ENCODE assay signal across 13 cellular contexts in the genomic region with DNA sequence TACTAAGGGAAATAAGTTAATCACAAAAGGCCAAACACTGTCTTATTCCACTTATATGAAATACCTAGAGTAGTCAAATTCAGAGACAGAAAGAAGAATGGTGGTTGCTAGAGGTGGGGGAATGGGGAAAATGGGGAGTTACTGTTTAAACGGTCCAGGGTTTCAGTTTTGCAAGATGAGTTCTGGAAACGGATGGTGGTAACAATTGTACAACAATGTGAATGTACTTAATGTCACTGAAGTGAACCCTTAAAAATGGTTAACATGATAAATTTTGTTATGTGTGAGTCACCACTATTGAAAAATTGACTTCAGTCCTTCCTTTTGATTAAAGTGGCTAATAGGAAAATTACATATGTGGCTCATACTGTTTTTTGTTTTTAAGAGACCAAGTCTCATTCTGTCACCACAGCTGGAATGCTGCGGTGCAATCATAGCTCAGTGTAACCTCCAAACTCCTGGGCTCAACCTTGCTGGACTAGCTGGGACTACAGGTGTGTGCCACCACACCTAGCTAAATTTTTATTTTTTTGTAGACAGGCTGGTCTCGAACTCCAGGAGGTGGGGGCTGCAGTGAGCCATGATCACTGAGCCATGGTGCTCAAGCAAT. TPM values are rescaled to one million over a fixed set of nuclear protein-coding genes. Genes with fewer than 3 reads are reported as not detected.
DNase-seq lines count a peak whose midpoint lies in the region; ATAC-seq, FAIRE-seq and TF ChIP-seq lines count a peak whose summit lies in the region.
"Had no signal": no experiment of that assay in that cellular context is flagged by ENCODE, and none has a peak within 500 bp of the region (broad histone marks: within the 10 kb centered on the region; RNA-seq: fewer than 3 reads in every experiment).

No MANE protein-coding gene starts in this region.

- peaks cover 53% of the 10 kb centered on the region for H3K4me1 ChIP-seq in CD4-positive, CD25-positive, alpha-beta regulatory T cell (ENCODE audit: control insufficient read depth, insufficient read depth, low read length, poor library complexity, severe bottlenecking)
- no peaks in the 10 kb centered on the region for H3K4me1 ChIP-seq in breast epithelium

- no peak overlapping the region for H3K27ac ChIP-seq in CD4-positive, CD25-positive, alpha-beta regulatory T cell (ENCODE audit: insufficient read depth, low read length, poor library complexity, severe bottlenecking)
- H3K27ac ChIP-seq in SU-DHL-6 (ENCODE audit: low read depth, low read length), result no peak overlapping the region
- no peak overlapping the region for H3K27ac ChIP-seq in breast epithelium
- H3K27ac ChIP-seq: GM23248 had no signal

- peaks cover 100% of the 10 kb centered on the region for H3K79me2 ChIP-seq in SU-DHL-6 (ENCODE audit: insufficient read depth, low read length)

- H3K9ac ChIP-seq in SU-DHL-6 (ENCODE audit: low read length), result no peak overlapping the region
- H3K9ac ChIP-seq: GM23248 had no signal

- H3K4me3 ChIP-seq in CD4-positive, CD25-positive, alpha-beta regulatory T cell (ENCODE audit: low read depth, low read length), result peak overlapping the region; percentile 27
- H3K4me3 ChIP-seq in SU-DHL-6 (ENCODE audit: insufficient read depth, low read length, poor library complexity, severe bottlenecking), result no peak overlapping the region
- no peak overlapping the region for H3K4me3 ChIP-seq in breast epithelium
- H3K4me3 ChIP-seq: GM23248 had no signal

- peaks cover 36% of the 10 kb centered on the region; the same call in 1 of the 2 replicates for H4K20me1 ChIP-seq in SU-DHL-6 (ENCODE audit: low read depth, low read length)

- peaks cover 39 to 86% (median 73%) of the 10 kb centered on the region in 4 donors for H3K4me1 Mint-ChIP-seq in CD4-positive, CD25-positive, alpha-beta regulatory T cell

- H3K36me3 Mint-ChIP-seq in CD4-positive, CD25-positive, alpha-beta regulatory T cell, result peaks cover 3% of the 10 kb centered on the region
- H3K36me3 Mint-ChIP-seq: mesothelial cell of epicardium had no signal

- TF ChIP-seq CTCF in SU-DHL-6 (IDR thresholded peaks at IDR 0.05; ENCODE audit: insufficient read depth, low read length, poor library complexity, severe bottlenecking) (no peak), breast epithelium (IDR thresholded peaks at IDR 0.05) (no peak)

- H3K9me2 ChIP-seq in SU-DHL-6 (replicated peaks; ENCODE audit: insufficient read depth, low read length), result no peaks in the 10 kb centered on the region

- H3K9me3 ChIP-seq in CD4-positive, CD25-positive, alpha-beta regulatory T cell (ENCODE audit: control insufficient read depth in 2 of 2, low read length in 2 of 2), result no peaks in the 10 kb centered on the region
- H3K9me3 ChIP-seq in SU-DHL-6 (ENCODE audit: insufficient read depth, low read length) (no peaks in the 10 kb centered on the region), breast epithelium (no peaks in the 10 kb centered on the region)

- intact Hi-C loops in breast epithelium (cut with DNase I; ENCODE audit: low total_unique reads), result no loop called here

- DNase-seq in CD4-positive, CD25-positive, alpha-beta regulatory T cell, result peak in 1 of 3 donors; percentile 18
- DNase-seq in GM18507 (ENCODE audit: extremely low spot score, insufficient read length, low read depth) (no peak), breast epithelium (ENCODE audit: low spot score in 2 of 2) (no peak), GF-D8 (lab: John Stamatoyannopoulos, UW) (no peak), DMS 273 (lab: John Stamatoyannopoulos, UW; ENCODE audit: unreplicated experiment) (no peak), medulla oblongata (ENCODE audit: extremely low spot score) (no peak)
- DNase-seq: GM23248, NCI-H1436 had no signal

- no peak for ATAC-seq in CD4-positive, CD25-positive, alpha-beta regulatory T cell (ENCODE audit: low read depth in 2 of 2)
- peak; percentile 50 for ATAC-seq in HG02642 (IDR thresholded peaks at IDR 0.05; ENCODE audit: poor library complexity, unreplicated experiment)

- peak overlapping the region; percentile 18 for H3K4me2 ChIP-seq in SU-DHL-6 (ENCODE audit: low read depth, low read length, poor library complexity, severe bottlenecking)

- H3K9me3 Mint-ChIP-seq in CD4-positive, CD25-positive, alpha-beta regulatory T cell, result no peaks in the 10 kb centered on the region
- H3K9me3 Mint-ChIP-seq: CD14-positive monocyte, mesothelial cell of epicardium had no signal

- no peak overlapping the region for H2AFZ ChIP-seq in SU-DHL-6 (ENCODE audit: low read depth, low read length, severe bottlenecking)
- H2AFZ ChIP-seq: GM23248 had no signal

- peaks cover 2% of the 10 kb centered on the region for H3K36me3 ChIP-seq in CD4-positive, CD25-positive, alpha-beta regulatory T cell (ENCODE audit: control insufficient read depth, insufficient read depth, low read length)
- no peaks in the 10 kb centered on the region for H3K36me3 ChIP-seq in SU-DHL-6 (ENCODE audit: low read length)
- no peaks in the 10 kb centered on the region for H3K36me3 ChIP-seq in breast epithelium

- H3F3A ChIP-seq in SU-DHL-6 (ENCODE audit: insufficient read depth), result peaks cover 4% of the 10 kb centered on the region; the same call in 1 of the 2 replicates

- H3K27me3 ChIP-seq in CD4-positive, CD25-positive, alpha-beta regulatory T cell (ENCODE audit: control insufficient read depth, insufficient read depth, low read length), result no peaks in the 10 kb centered on the region
- H3K27me3 ChIP-seq in SU-DHL-6 (ENCODE audit: low read length) (no peaks in the 10 kb centered on the region), breast epithelium (no peaks in the 10 kb centered on the region)

- peak overlapping the region; percentile 17 to 62 (median 49) for H3K4me3 Mint-ChIP-seq in CD4-positive, CD25-positive, alpha-beta regulatory T cell
- H3K4me3 Mint-ChIP-seq: CD14-positive monocyte, mesothelial cell of epicardium had no signal

- peak overlapping the region in 2 of 3 donors; percentile 24 to 73 for H3K27ac Mint-ChIP-seq in CD4-positive, CD25-positive, alpha-beta regulatory T cell
- H3K27ac Mint-ChIP-seq: mesothelial cell of epicardium had no signal

- no peak for TF ChIP-seq POLR2A in breast epithelium (IDR thresholded peaks at IDR 0.05)

- H3K27me3 Mint-ChIP-seq in CD4-positive, CD25-positive, alpha-beta regulatory T cell, result no peaks in the 10 kb centered on the region

- peak; percentile 83 for FAIRE-seq in GM18507 (lab: Jason Lieb, UNC)
- FAIRE-seq: bronchial epithelial cell had no signal

RNA-seq across cellular contexts. Expression of a gene that starts 8.7 kb away (rescaled TPM):
- 141 TPM for total RNA-seq in CD4-positive, CD25-positive, alpha-beta regulatory T cell
- polyA plus RNA-seq in CD4-positive, CD25-positive, alpha-beta regulatory T cell, result 10 to 100 TPM; 70.0 to 85.6 (median 75.2) TPM
- 100 to 1,000 TPM; 114 to 141 (median 124) TPM for total RNA-seq in breast epithelium
